30 cellular contexts compared by ENCODE assay signal in genomic region chr15:60215225-60215963, GRCh38.
DNase-seq lines count a peak whose midpoint lies in the region; ATAC-seq, FAIRE-seq and TF ChIP-seq lines count a peak whose summit lies in the region.
"Had no signal": no experiment of that assay in that cellular context is flagged by ENCODE, and none has a peak within 500 bp of the region (broad histone marks: within the 10 kb centered on the region; RNA-seq: fewer than 3 reads in every experiment).

No MANE protein-coding gene starts in this region.

- H3K56ac ChIP-seq in IMR-90 (ENCODE audit: extremely low read depth, insufficient read depth, low read length) (no peak overlapping the region), H1 (replicated peaks; ENCODE audit: insufficient read length, low read depth, low read length) (no peak overlapping the region)

- no peak overlapping the region for H2BK15ac ChIP-seq in IMR-90 (ENCODE audit: low read depth, low read length)
- H2BK15ac ChIP-seq in H1 (ENCODE audit: low read length), result no peak overlapping the region
- H2BK15ac ChIP-seq in neuronal stem cell (ENCODE audit: low read length), result no peak overlapping the region

- in situ Hi-C loops in IMR-90 (cut with MboI; ENCODE audit: low sequenced_read_pairs), result no loop called here

- POLR2A ChIA-PET in IMR-90 (lab: Charles Lee; ENCODE audit: unreplicated experiment) (no interaction called here), H1 (lab: Charles Lee; ENCODE audit: partially characterized antibody) (interaction anchor here (0.9 kb wide), 1 partner anchor 8 kb away, joined by 3 read pairs; no protein-coding TSS in a partner anchor), HEK293T (lab: Yijun Ruan, JAX) (no interaction called here)

- H3K4me2 ChIP-seq in IMR-90 (ENCODE audit: low read depth, low read length), result no peak overlapping the region
- no peak overlapping the region for H3K4me2 ChIP-seq in H1 (ENCODE audit: insufficient read depth in 1 of 2, low read depth in 2 of 2, low read length in 2 of 2)
- no peak overlapping the region for H3K4me2 ChIP-seq in neuronal stem cell (ENCODE audit: insufficient read depth, low read length, poor library complexity, severe bottlenecking)

- FAIRE-seq in H1 (lab: Jason Lieb, UNC), result no peak
- FAIRE-seq: endothelial cell of umbilical vein, islet of Langerhans, pancreas had no signal

- CTCF ChIA-PET in IMR-90 (lab: Yijun Ruan, JAX), result no interaction called here
- CTCF ChIA-PET in H1 (lab: Charles Lee; ENCODE audit: partially characterized antibody), result interaction anchor here (0.6 to 8.3 kb wide), 17 partner anchors 8 to 404 kb away, joined by 3 to 58 read pairs (median 3); no protein-coding TSS in a partner anchor
- CTCF ChIA-PET in HEK293T (lab: Yijun Ruan, JAX), result interaction anchor here (0.6 to 1.2 kb wide), 2 partner anchors 16 to 222 kb away, joined by 3 read pairs; no protein-coding TSS in a partner anchor

- H3K9ac ChIP-seq in IMR-90 (ENCODE audit: low read depth, low read length) (no peak overlapping the region), H1 (replicated peaks in 1 of 4; ENCODE audit: extremely low read depth in 1 of 4, low read depth in 3 of 4, low read length in 3 of 4) (no peak overlapping the region), neuronal stem cell (ENCODE audit: low read depth, low read length, poor library complexity) (no peak overlapping the region)

- H2BK20ac ChIP-seq in IMR-90 (ENCODE audit: low read depth, low read length) (no peak overlapping the region), H1 (ENCODE audit: low read length) (no peak overlapping the region)

- H3K79me1 ChIP-seq in IMR-90 (ENCODE audit: low read depth in 1 of 2, low read length in 2 of 2), result no peaks in the 10 kb centered on the region
- H3K79me1 ChIP-seq in H1 (ENCODE audit: low read depth, low read length), result no peaks in the 10 kb centered on the region
- no peaks in the 10 kb centered on the region for H3K79me1 ChIP-seq in neuronal stem cell (ENCODE audit: low read depth, low read length)

- H4K91ac ChIP-seq in IMR-90 (ENCODE audit: insufficient read depth, low read depth, low read length) (no peak overlapping the region), H1 (replicated peaks; ENCODE audit: insufficient read length, low read length) (no peak overlapping the region), neuronal stem cell (ENCODE audit: low read depth, low read length, poor library complexity) (no peak overlapping the region)

- H3K18ac ChIP-seq in IMR-90 (ENCODE audit: low read depth, low read length) (no peak overlapping the region), H1 (ENCODE audit: extremely low read depth, low read length) (no peak overlapping the region), neuronal stem cell (ENCODE audit: low read length) (peak overlapping the region; percentile 73)

- WGBS in IMR-90 (ENCODE audit: extremely low coverage in 2 of 2, insufficient read length in 1 of 2), 2 experiments, result 40% methylated on average over 2 of the region's 10 CpGs; no CpG with 5 or more reads in 1 of the 2 experiments
- WGBS in H1 (ENCODE audit: extremely low coverage in 1 of 2, insufficient coverage in 1 of 2, insufficient read length in 1 of 2, insufficient replicate concordance in 2 of 2, low coverage in 1 of 2, low lambda C conversion rate in 2 of 2, missing lambda C conversion rate in 1 of 2), 2 experiments, result 85% methylated on average over 7 of the region's 10 CpGs; no CpG with 5 or more reads in 1 of the 2 experiments
- no CpG with 5 or more reads among the region's 10 CpGs for WGBS in neuronal stem cell (ENCODE audit: extremely low coverage in 2 of 2, insufficient read length in 2 of 2, insufficient replicate concordance in 1 of 2), 2 donors

- dilution Hi-C loops in IMR-90 (cut with HindIII; ENCODE audit: low sequenced_read_pairs, unreplicated experiment), result no loop called here

- no peaks in the 10 kb centered on the region for H3K9me1 ChIP-seq in IMR-90 (ENCODE audit: insufficient read depth, low read length)

- intact Hi-C loops in IMR-90 (cut with micrococcal nuclease), result no loop called here

- no TSS peak for BruUV-seq in IMR-90 (replicated peaks; lab: Mats Ljungman, UMichigan)

- H4K20me1 ChIP-seq in IMR-90 (ENCODE audit: insufficient read depth, low read length) (no peaks in the 10 kb centered on the region), H1 (replicated peaks in 1 of 2; ENCODE audit: control insufficient read depth in 1 of 2, insufficient read depth in 2 of 2, low read length in 2 of 2) (no peaks in the 10 kb centered on the region)

- H2BK120ac ChIP-seq in IMR-90 (ENCODE audit: low read depth, low read length), result no peak overlapping the region
- H2BK120ac ChIP-seq in H1 (replicated peaks; ENCODE audit: low read depth, low read length), result no peak overlapping the region
- H2BK120ac ChIP-seq in neuronal stem cell (ENCODE audit: low read depth, low read length), result no peak overlapping the region

- TF ChIP-seq RAD21 in IMR-90 (IDR thresholded peaks at IDR 0.05; ENCODE audit: low read length), result no peak
- peak in 1 of 2 experiments; percentile 30; a peak in 3 of 4 replicates for TF ChIP-seq RAD21 in H1 (IDR thresholded peaks at IDR 0.05 in 1 of 2, conservative IDR thresholded peaks at IDR 0.05 in 1 of 2; ENCODE audit: low read depth in 2 of 2, low read length in 2 of 2)

- TF ChIP-seq EP300 in H1 (IDR thresholded peaks at IDR 0.05; ENCODE audit: borderline replicate concordance in 1 of 2, low read depth in 2 of 2, low read length in 2 of 2), result no peak

- no peak for TF ChIP-seq POLR2A in IMR-90 (IDR thresholded peaks at IDR 0.05; ENCODE audit: low read depth, low read length)
- TF ChIP-seq POLR2A in H1 (IDR thresholded peaks at IDR 0.05; ENCODE audit: control extremely low read depth in 1 of 2, low read depth in 2 of 2, low read length in 2 of 2), result no peak

- no peak overlapping the region for H2AK9ac ChIP-seq in IMR-90 (replicated peaks; ENCODE audit: low read depth, low read length, poor library complexity)

- TF ChIP-seq CTCF in IMR-90 (conservative IDR thresholded peaks at IDR 0.05; ENCODE audit: low read depth, low read length), result no peak
- TF ChIP-seq CTCF in H1 (IDR thresholded peaks at IDR 0.05; ENCODE audit: control extremely low read depth in 1 of 3, insufficient read depth in 1 of 3, low read depth in 1 of 3, low read length in 3 of 3), result peak; percentile 29 to 34 (median 33)
- no peak for TF ChIP-seq CTCF in GM20000 (IDR thresholded peaks at IDR 0.05; ENCODE audit: extremely low read depth, missing control alignments)

- H3K27me3 ChIP-seq in IMR-90 (ENCODE audit: control insufficient read depth, insufficient read depth, low read length), result no peaks in the 10 kb centered on the region
- no peaks in the 10 kb centered on the region for H3K27me3 ChIP-seq in H1 (replicated peaks in 1 of 4; ENCODE audit: control insufficient read depth in 3 of 4, extremely low read depth in 1 of 4, insufficient read depth in 3 of 4, low read length in 3 of 4)
- H3K27me3 ChIP-seq in neuronal stem cell (ENCODE audit: control insufficient read depth in 3 of 3, insufficient read depth in 3 of 3, low read depth in 1 of 3, low read length in 3 of 3), result peaks cover 0 to 2% (median 0%) of the 10 kb centered on the region in 3 experiments
- H3K27me3 ChIP-seq: Peyer's patch, right atrium auricular region, upper lobe of left lung had no signal

- H3K79me2 ChIP-seq in H1 (ENCODE audit: control insufficient read depth in 1 of 2, insufficient read depth in 2 of 2, low read length in 2 of 2), result no peaks in the 10 kb centered on the region

- peak overlapping the region; percentile 33 for H2AFZ ChIP-seq in IMR-90 (replicated peaks; ENCODE audit: low read length, poor library complexity)
- H2AFZ ChIP-seq in H1 (ENCODE audit: low read length), result peak overlapping the region; percentile 31; the same call in 1 of the 2 replicates
- H2AFZ ChIP-seq in neuronal stem cell (ENCODE audit: low read length), result no peak overlapping the region

- H3K14ac ChIP-seq in IMR-90 (replicated peaks; ENCODE audit: low read depth, low read length), result no peak overlapping the region
- no peak overlapping the region for H3K14ac ChIP-seq in H1 (ENCODE audit: insufficient read length)
- H3K14ac ChIP-seq in neuronal stem cell (ENCODE audit: low read length), result no peak overlapping the region

- no peak overlapping the region for H2AK5ac ChIP-seq in IMR-90 (ENCODE audit: low read depth, low read length)
- H2AK5ac ChIP-seq in H1 (ENCODE audit: low read depth, low read length), result no peak overlapping the region
- peak overlapping the region; percentile 47 for H2AK5ac ChIP-seq in neuronal stem cell (ENCODE audit: low read depth, low read length)

- no peak overlapping the region for H3K23ac ChIP-seq in IMR-90 (ENCODE audit: low read depth, low read length)
- H3K23ac ChIP-seq in H1 (ENCODE audit: insufficient read length), result no peak overlapping the region
- no peak overlapping the region for H3K23ac ChIP-seq in neuronal stem cell (ENCODE audit: low read depth, low read length, poor library complexity)

- DNase-seq in DMS79 (lab: John Stamatoyannopoulos, UW), result peak; percentile 47
- DNase-seq in IMR-90, result no peak
- no peak for DNase-seq in H1 (ENCODE audit: low read depth in 1 of 2, low spot score in 2 of 2)
- DNase-seq in neuronal stem cell (ENCODE audit: low spot score), result no peak
- no peak for DNase-seq in NOMO-1 (lab: John Stamatoyannopoulos, UW; ENCODE audit: unreplicated experiment in 2 of 2)
- no peak for DNase-seq in HEK293T (ENCODE audit: extremely low spot score)
- DNase-seq in GM20000 (ENCODE audit: low spot score), result no peak
- DNase-seq: activated CD4-positive, alpha-beta T cell treated with anti-CD3 and anti-CD28 coated beads, Interleukin-2, amount 10 ng/mL, durations not matched to agents 7 days and 5 days; activated CD8-positive, alpha-beta memory T cell treated with anti-CD3 and anti-CD28 coated beads, Interleukin-2, amount 10 ng/mL, durations not matched to agents 7 days and 5 days; activated naive CD4-positive, alpha-beta T cell treated with Interleukin-2 at 50 U/mL for 16 hours; activated T-cell treated with anti-CD3 and anti-CD28 coated beads, Interleukin-2, amount 50 U/mL, for 72 hours; dorsolateral prefrontal cortex; EL; hypothalamus; KBM-7; left ventricle myocardium superior; mucosa of descending colon; NCI-H2081 treated with DMSO at 0.1 percent for 48 hours; pancreas; Peyer's patch; SHP77 treated with DMSO at 0.1 percent for 48 hours; stimulated activated CD4-positive, alpha-beta T cell treated with anti-CD3 and anti-CD28 coated beads, Interleukin-2, amount 100 ng/mL, for 48 hours; WERI-Rb-1 had no signal

- H3K23me2 ChIP-seq in H1 (ENCODE audit: low read depth, low read length), result peaks cover 2% of the 10 kb centered on the region; the same call in 1 of the 2 replicates

- no peak overlapping the region for H4K8ac ChIP-seq in IMR-90 (ENCODE audit: low read depth in 2 of 2, low read length in 2 of 2)
- no peak overlapping the region for H4K8ac ChIP-seq in H1 (ENCODE audit: extremely low read depth, insufficient read depth, low read length)
- H4K8ac ChIP-seq in neuronal stem cell (ENCODE audit: low read depth, low read length), result no peak overlapping the region

- H3K4me1 ChIP-seq in IMR-90 (ENCODE audit: control insufficient read depth, insufficient read depth, low read length), result no peaks in the 10 kb centered on the region
- H3K4me1 ChIP-seq in H1 (replicated peaks in 1 of 4; ENCODE audit: control insufficient read depth in 3 of 4, insufficient read depth in 4 of 4, low read length in 3 of 4), result no peaks in the 10 kb centered on the region
- peaks cover 0 to 5% of the 10 kb centered on the region in 2 donors for H3K4me1 ChIP-seq in neuronal stem cell (ENCODE audit: control insufficient read depth in 2 of 2, insufficient read depth in 1 of 2, low read depth in 1 of 2, low read length in 2 of 2)
- H3K4me1 ChIP-seq: Caco-2, pancreas, Peyer's patch, right atrium auricular region, upper lobe of left lung had no signal

- H3K9me3 ChIP-seq in IMR-90 (ENCODE audit: control insufficient read depth, insufficient read depth, low read length) (no peaks in the 10 kb centered on the region), H1 (ENCODE audit: insufficient read depth in 2 of 2, low read depth in 1 of 2, low read length in 1 of 2) (no peaks in the 10 kb centered on the region), neuronal stem cell (replicated peaks in 1 of 2; ENCODE audit: control insufficient read depth in 2 of 2, insufficient read depth in 1 of 2, low read depth in 1 of 2, low read length in 2 of 2) (no peaks in the 10 kb centered on the region)
- H3K9me3 ChIP-seq: Caco-2, mucosa of descending colon, pancreas, Peyer's patch, right atrium auricular region, upper lobe of left lung had no signal

- H4K5ac ChIP-seq in IMR-90 (ENCODE audit: low read depth, low read length) (no peak overlapping the region), H1 (ENCODE audit: insufficient read length, low read depth, low read length) (no peak overlapping the region)

- H2BK5ac ChIP-seq in IMR-90 (ENCODE audit: low read depth, low read length, poor library complexity, severe bottlenecking), result no peak overlapping the region
- no peak overlapping the region for H2BK5ac ChIP-seq in H1 (ENCODE audit: low read depth, low read length)
- no peak overlapping the region for H2BK5ac ChIP-seq in neuronal stem cell (ENCODE audit: low read length)

- ATAC-seq in IMR-90 (ENCODE audit: low read depth), result no peak
- ATAC-seq: activated CD8-positive, alpha-beta memory T cell treated with anti-CD3 and anti-CD28 coated beads, Interleukin-2, amount 10 ng/mL, durations not matched to agents 7 days and 5 days; activated T-cell treated with anti-CD3 and anti-CD28 coated beads, Interleukin-2, amount 50 U/mL, for 72 hours; left ventricle myocardium superior; mucosa of descending colon; natural killer cell treated with Interleukin-12 subunit alpha and Interleukin-12 subunit beta and Interleukin-15 and Interleukin-18, amount 100 ng/mL, for 72 hours; pancreas had no signal

- H2BK12ac ChIP-seq in H1 (ENCODE audit: low read depth, low read length), result no peak overlapping the region
- no peak overlapping the region for H2BK12ac ChIP-seq in neuronal stem cell (ENCODE audit: low read length)

- H3K4ac ChIP-seq in IMR-90 (ENCODE audit: low read depth, low read length) (no peak overlapping the region), H1 (replicated peaks; ENCODE audit: insufficient read length, low read depth, low read length) (no peak overlapping the region), neuronal stem cell (ENCODE audit: low read length) (no peak overlapping the region)

- no peak overlapping the region for H3K27ac ChIP-seq in IMR-90 (ENCODE audit: insufficient read depth, low read length)
- no peak overlapping the region for H3K27ac ChIP-seq in H1 (ENCODE audit: low read depth, low read length)
- H3K27ac ChIP-seq in neuronal stem cell (replicated peaks; ENCODE audit: low read length), result no peak overlapping the region
- H3K27ac ChIP-seq: C4-2B, dorsolateral prefrontal cortex, pancreas, Peyer's patch, right atrium auricular region, upper lobe of left lung, WERI-Rb-1 had no signal

- no peak overlapping the region for H3K4me3 ChIP-seq in IMR-90 (ENCODE audit: insufficient read depth, low read depth, low read length)
- no peak overlapping the region for H3K4me3 ChIP-seq in H1 (ENCODE audit: extremely low read depth in 1 of 4, insufficient read depth in 2 of 4, low read depth in 3 of 4, low read length in 4 of 4)
- H3K4me3 ChIP-seq in neuronal stem cell (ENCODE audit: low read length in 2 of 2), result no peak overlapping the region
- H3K4me3 ChIP-seq: dorsolateral prefrontal cortex, mucosa of descending colon, pancreas, Peyer's patch, right atrium auricular region, upper lobe of left lung had no signal

- H3K36me3 ChIP-seq in IMR-90 (ENCODE audit: control insufficient read depth, insufficient read depth, low read length) (no peaks in the 10 kb centered on the region), H1 (ENCODE audit: control insufficient read depth in 2 of 4, insufficient read depth in 4 of 4, low read length in 3 of 4) (no peaks in the 10 kb centered on the region), neuronal stem cell (replicated peaks in 1 of 2; ENCODE audit: control insufficient read depth in 2 of 2, insufficient read depth in 2 of 2, low read length in 2 of 2) (no peaks in the 10 kb centered on the region)
- H3K36me3 ChIP-seq: pancreas, Peyer's patch, right atrium auricular region, upper lobe of left lung, WERI-Rb-1 had no signal

Comparison
In these comparisons a context has a peak if more than half of its experiments do, and no peak if none do; other contexts are left out.
1. CTCF ChIP-seq: peak in H1 (3 of 3); none in IMR-90 (single experiment) and GM20000 (single experiment).